Comparison of ENCODE assay signal across 9 cellular contexts in genomic region chr16:75256871-75257343, GRCh38. TPM values are rescaled to one million over a fixed set of nuclear protein-coding genes. Genes with fewer than 3 reads are reported as not detected.
A peak's percentile ranks its signal among the peaks of the same experiment; 100 is the strongest.
DNase-seq lines count a peak whose midpoint lies in the region; TF ChIP-seq lines count a peak whose summit lies in the region.
"Had no signal": no experiment of that assay in that cellular context is flagged by ENCODE, and none has a peak within 500 bp of the region (broad histone marks: within the 10 kb centered on the region; RNA-seq: fewer than 3 reads in every experiment).

No MANE protein-coding gene starts in this region.

- no peaks in the 10 kb centered on the region for H3K9me3 ChIP-seq in mesodermal cell (ENCODE audit: control insufficient read depth, low read length)
- no peaks in the 10 kb centered on the region for H3K9me3 ChIP-seq in vagina

- TF ChIP-seq POLR2A in vagina (IDR thresholded peaks at IDR 0.05): no peak

- H3K4me3 Mint-ChIP-seq in endothelial cell (ENCODE audit: unreplicated experiment) (no peak overlapping the region), immature natural killer cell (no peak overlapping the region)

- DNase-seq in SHP77 (lab: John Stamatoyannopoulos, UW) (peak; percentile 34 to 45), SHP77 treated with DMSO at 0.1 percent for 48 hours (lab: John Stamatoyannopoulos, UW) (no peak), endothelial cell (ENCODE audit: low spot score) (no peak), vagina (ENCODE audit: extremely low spot score in 2 of 2) (no peak), MV-4-11 (lab: John Stamatoyannopoulos, UW) (no peak), mucosa of gallbladder (ENCODE audit: low spot score) (no peak), immature natural killer cell (no peak)

- peaks cover 63% of the 10 kb centered on the region for H3K4me1 Mint-ChIP-seq in endothelial cell (ENCODE audit: unreplicated experiment)
- H3K4me1 Mint-ChIP-seq in immature natural killer cell: no peaks in the 10 kb centered on the region

- no peaks in the 10 kb centered on the region for H3K27me3 ChIP-seq in vagina

- peak overlapping the region; percentile 79 for H3K27ac ChIP-seq in mesodermal cell (ENCODE audit: low read depth, low read length, severe bottlenecking)
- H3K27ac ChIP-seq in vagina: peak overlapping the region; percentile 88

- no peaks in the 10 kb centered on the region for H3K9me3 Mint-ChIP-seq in endothelial cell (ENCODE audit: unreplicated experiment)
- H3K9me3 Mint-ChIP-seq in immature natural killer cell: peaks cover 0 to 2% (median 0%) of the 10 kb centered on the region in 6 donors

- TF ChIP-seq CTCF in endothelial cell (IDR thresholded peaks at IDR 0.05; ENCODE audit: unreplicated experiment): no peak
- no peak for TF ChIP-seq CTCF in vagina (IDR thresholded peaks at IDR 0.05)

- H3K27ac Mint-ChIP-seq in endothelial cell (ENCODE audit: unreplicated experiment) (peak overlapping the region; percentile 57), immature natural killer cell (no peak overlapping the region)

- H3K4me1 ChIP-seq in mesodermal cell (ENCODE audit: control insufficient read depth, insufficient read depth, low read length, poor library complexity, severe bottlenecking) (peaks cover 77% of the 10 kb centered on the region), vagina (peaks cover 85% of the 10 kb centered on the region)

- peaks cover 12% of the 10 kb centered on the region for H3K36me3 Mint-ChIP-seq in endothelial cell (ENCODE audit: low read depth, unreplicated experiment)
- H3K36me3 Mint-ChIP-seq in immature natural killer cell: no peaks in the 10 kb centered on the region

- WGBS in mesodermal cell (ENCODE audit: insufficient coverage in 2 of 2), 2 experiments: 20 to 48% methylated on average over 2 to 4 of the region's 9 CpGs

- H3K27me3 Mint-ChIP-seq in endothelial cell (ENCODE audit: unreplicated experiment) (peaks cover 16% of the 10 kb centered on the region), immature natural killer cell (ENCODE audit: low read depth in 3 of 3) (peaks cover 8 to 15% (median 14%) of the 10 kb centered on the region in 3 donors)

- peaks cover 25% of the 10 kb centered on the region for H3K36me3 ChIP-seq in mesodermal cell (ENCODE audit: control insufficient read depth, insufficient read depth, low read length)
- H3K36me3 ChIP-seq in vagina: no peaks in the 10 kb centered on the region

- H3K4me3 ChIP-seq in mesodermal cell (ENCODE audit: extremely low read depth, insufficient read depth, low read length, poor library complexity, severe bottlenecking): no peak overlapping the region
- H3K4me3 ChIP-seq in vagina: peak overlapping the region in 1 of 2 donors; percentile 30

- intact Hi-C loops in vagina (cut with DNase I): no loop called here

RNA-seq across cellular contexts. Expression of gene BCAR1, which starts 5.5 kb away (rescaled TPM):
- total RNA-seq in endothelial cell (ENCODE audit: unreplicated experiment): 182 TPM
- polyA plus RNA-seq in mesodermal cell (2013, experiment 1 of 2): 122 TPM
- polyA plus RNA-seq in mesodermal cell (2013, experiment 2 of 2): 83.0 TPM
- total RNA-seq in vagina: 39.5 TPM
- total RNA-seq in mucosa of gallbladder: 223 TPM
- polyA plus RNA-seq in immature natural killer cell: not detected

RNA-seq across cellular contexts. Expression of gene CTRB1, which starts 38.1 kb away (rescaled TPM):
- not detected for total RNA-seq in endothelial cell (ENCODE audit: unreplicated experiment)
- not detected for polyA plus RNA-seq in mesodermal cell (2013, experiment 1 of 2)
- polyA plus RNA-seq in mesodermal cell (2013, experiment 2 of 2): not detected
- total RNA-seq in vagina: not detected
- total RNA-seq in mucosa of gallbladder: 15.0 TPM
- not detected for polyA plus RNA-seq in immature natural killer cell
- total RNA-seq: pulmonary artery endothelial cell had no signal

RNA-seq across cellular contexts. Expression of gene CTRB2, which starts 49.9 kb away (rescaled TPM):
- not detected for total RNA-seq in endothelial cell (ENCODE audit: unreplicated experiment)
- not detected for polyA plus RNA-seq in mesodermal cell (2013, experiment 1 of 2)
- polyA plus RNA-seq in mesodermal cell (2013, experiment 2 of 2): not detected
- total RNA-seq in vagina: not detected
- total RNA-seq in mucosa of gallbladder: 26.7 TPM
- polyA plus RNA-seq in immature natural killer cell: not detected
- total RNA-seq: pulmonary artery endothelial cell had no signal

Comparison
In these comparisons a context has a peak if more than half of its experiments do, and no peak if none do; other contexts are left out.
1. DNase-seq: peak in SHP77 (2 of 2); none in SHP77 treated with DMSO at 0.1 percent for 48 hours (single experiment), endothelial cell (single experiment), vagina (0 of 2), MV-4-11 (single experiment), mucosa of gallbladder (single experiment) and immature natural killer cell (0 of 3).
2. RNA of gene CTRB1, which starts 38.1 kb away (total RNA-seq): 15.0 TPM in mucosa of gallbladder (single experiment); not detected in endothelial cell (single experiment) and not detected in vagina (single experiment); every median in the first group is over 10 times any median in the second.
3. RNA of gene CTRB2, which starts 49.9 kb away (total RNA-seq): 26.7 TPM in mucosa of gallbladder (single experiment); not detected in endothelial cell (single experiment) and not detected in vagina (single experiment); every median in the first group is over 10 times any median in the second.